ENCODE assay signal across 16 cellular contexts in genomic region chr6:129517288-129517687, GRCh38.
"Had no signal": no experiment of that assay in that cellular context is flagged by ENCODE, and none has a peak within 500 bp of the region (broad histone marks: within the 10 kb centered on the region; RNA-seq: fewer than 3 reads in every experiment).

No MANE protein-coding gene starts in this region.

- H3K27me3 ChIP-seq: hepatocyte, right atrium auricular region, tibial artery had no signal

- H3K4me2 ChIP-seq: hepatocyte had no signal

- H3K27ac ChIP-seq: hepatocyte, right atrium auricular region, SK-N-MC, tibial artery, WERI-Rb-1 had no signal

- H2AFZ ChIP-seq: hepatocyte had no signal

- H3K36me3 ChIP-seq: WERI-Rb-1 had no signal

- ATAC-seq: activated naive CD8-positive, alpha-beta T cell treated with anti-CD3 and anti-CD28 coated beads, Interleukin-2, amount 50 U/mL, for 24 hours; activated T-helper 17 cell treated with anti-CD3 and anti-CD28 coated beads, Interleukin-2, amount 50 U/mL, for 72 hours; left lobe of liver had no signal

- H3K79me2 ChIP-seq: hepatocyte had no signal

- H3K9me3 ChIP-seq: right atrium auricular region, tibial artery had no signal

- DNase-seq: activated CD4-positive, alpha-beta T cell treated with anti-CD3 and anti-CD28 coated beads, Interleukin-2, amount 50 U/mL, for 48 hours; activated naive CD4-positive, alpha-beta T cell treated with anti-CD3 and anti-CD28 coated beads for 36 hours; activated naive CD8-positive, alpha-beta T cell treated with anti-CD3 and anti-CD28 coated beads, Interleukin-2, amount 50 U/mL, for 24 hours; effector CD4-positive, alpha-beta T cell; naive B cell; nucleus accumbens; stimulated activated CD4-positive, alpha-beta T cell treated with anti-CD3 and anti-CD28 coated beads, Interleukin-4, amount 100 ng/mL, for 24 hours; stimulated activated naive CD4-positive, alpha-beta T cell; tibial artery; WERI-Rb-1 had no signal

- H3K4me1 ChIP-seq: right atrium auricular region, tibial artery had no signal

- H3K4me3 ChIP-seq: hepatocyte, right atrium auricular region, SK-N-MC, skin epidermis, tibial artery had no signal
